Comparison of ENCODE assay signal across 10 cellular contexts in genomic region chr13:110307697-110308376, GRCh38. TPM values are rescaled to one million over a fixed set of nuclear protein-coding genes. Genes with fewer than 3 reads are reported as not detected.
A peak's percentile ranks its signal among the peaks of the same experiment; 100 is the strongest.
DNase-seq lines count a peak whose midpoint lies in the region; ATAC-seq, FAIRE-seq and TF ChIP-seq lines count a peak whose summit lies in the region.
"Had no signal": no experiment of that assay in that cellular context is flagged by ENCODE, and none has a peak within 500 bp of the region (broad histone marks: within the 10 kb centered on the region; RNA-seq: fewer than 3 reads in every experiment).

No MANE protein-coding gene starts in this region.

- no peaks in the 10 kb centered on the region for H3K36me3 ChIP-seq in breast epithelium
- H3K36me3 ChIP-seq in kidney (ENCODE audit: control insufficient read depth in 1 of 2, insufficient read depth in 2 of 2, low read length in 2 of 2) = no peaks in the 10 kb centered on the region

- no peak for TF ChIP-seq CTCF in breast epithelium (IDR thresholded peaks at IDR 0.05)
- TF ChIP-seq CTCF in kidney (IDR thresholded peaks at IDR 0.05; ENCODE audit: borderline replicate concordance, extremely low read depth, insufficient read depth) = no peak

- DNase-seq in LHCN-M2 (ENCODE audit: low read depth) (peak; percentile 29), breast epithelium (ENCODE audit: low spot score in 2 of 2) (peak in 1 of 2 donors; percentile 17), kidney (no peak), 8988T (no peak), epidermal melanocyte (ENCODE audit: insufficient read length, low spot score) (no peak)
- DNase-seq in stimulated activated naive B cell treated with anti-CD40 and anti-IgM and Interleukin-4, amounts not matched to agents 10 μg/mL and 1 μg/mL and 100 μg/mL, for 72 hours = no peak
- no peak for DNase-seq in activated naive CD4-positive, alpha-beta T cell (lab: John Stamatoyannopoulos, UW)
- DNase-seq: stimulated activated CD8-positive, alpha-beta memory T cell treated with anti-CD3 and anti-CD28 coated beads, Interleukin-4, amount 100 ng/mL, for 48 hours had no signal

- no peak for ATAC-seq in stimulated activated naive B cell treated with anti-CD40 and anti-IgM and Interleukin-4, amounts not matched to agents 10 μg/mL and 1 μg/mL and 100 μg/mL, for 72 hours (replicated peaks)
- ATAC-seq in GM21529 (IDR thresholded peaks at IDR 0.05; ENCODE audit: unreplicated experiment) = no peak

- peak overlapping the region; percentile 74 to 99 for H3K9ac ChIP-seq in kidney (ENCODE audit: low read length in 2 of 2)

- TF ChIP-seq POLR2A in breast epithelium (IDR thresholded peaks at IDR 0.05) = no peak

- H3K27me3 Mint-ChIP-seq in stimulated activated naive B cell treated with anti-CD40 and anti-IgM and Interleukin-4, amounts not matched to agents 10 μg/mL and 1 μg/mL and 100 μg/mL, for 72 hours = peaks cover 60 to 82% of the 10 kb centered on the region in 2 donors

- peaks cover 0 to 14% of the 10 kb centered on the region in 2 donors for H3K27me3 ChIP-seq in breast epithelium

- H3K9me3 ChIP-seq in breast epithelium = no peaks in the 10 kb centered on the region
- H3K9me3 ChIP-seq in kidney (ENCODE audit: control insufficient read depth in 1 of 2, low read length in 2 of 2) = no peaks in the 10 kb centered on the region

- H3K27ac ChIP-seq in breast epithelium (peak overlapping the region; percentile 87 to 96), kidney (ENCODE audit: low read depth in 2 of 2, low read length in 2 of 2) (peak overlapping the region; percentile 89 to 94)
- H3K27ac ChIP-seq: epithelial cell of prostate had no signal

- H3K4me3 Mint-ChIP-seq in stimulated activated naive B cell treated with anti-CD40 and anti-IgM and Interleukin-4, amounts not matched to agents 10 μg/mL and 1 μg/mL and 100 μg/mL, for 72 hours = peak overlapping the region; percentile 18 to 31

- H3K4me1 Mint-ChIP-seq in stimulated activated naive B cell treated with anti-CD40 and anti-IgM and Interleukin-4, amounts not matched to agents 10 μg/mL and 1 μg/mL and 100 μg/mL, for 72 hours = peaks cover 7 to 12% of the 10 kb centered on the region in 2 donors

- peaks cover 0 to 3% of the 10 kb centered on the region in 2 donors for H3K4me1 ChIP-seq in breast epithelium
- H3K4me1 ChIP-seq in kidney (ENCODE audit: control insufficient read depth in 1 of 2, insufficient read depth in 1 of 2, low read depth in 1 of 2, low read length in 2 of 2) = peaks cover 38 to 58% of the 10 kb centered on the region in 2 donors

- intact Hi-C loops in breast epithelium (cut with DNase I; ENCODE audit: low total_unique reads) = no loop called here
- intact Hi-C loops in kidney (cut with DNase I) = loop anchor here (10.0 kb wide), 1 partner anchor 107 kb away; no protein-coding TSS in a partner anchor

- H3K9me3 Mint-ChIP-seq in stimulated activated naive B cell treated with anti-CD40 and anti-IgM and Interleukin-4, amounts not matched to agents 10 μg/mL and 1 μg/mL and 100 μg/mL, for 72 hours = no peaks in the 10 kb centered on the region

- H3K4me3 ChIP-seq in breast epithelium (peak overlapping the region; percentile 64 to 96 (median 78)), kidney (ENCODE audit: low read length in 2 of 2) (peak overlapping the region; percentile 93 to 96)

- H3K27ac Mint-ChIP-seq in stimulated activated naive B cell treated with anti-CD40 and anti-IgM and Interleukin-4, amounts not matched to agents 10 μg/mL and 1 μg/mL and 100 μg/mL, for 72 hours = peak overlapping the region; percentile 88

- no peak for FAIRE-seq in kidney (lab: Jason Lieb, UNC)

- H3K36me3 Mint-ChIP-seq in stimulated activated naive B cell treated with anti-CD40 and anti-IgM and Interleukin-4, amounts not matched to agents 10 μg/mL and 1 μg/mL and 100 μg/mL, for 72 hours = peaks cover 0 to 5% of the 10 kb centered on the region in 2 donors

RNA-seq across cellular contexts. Expression of gene COL4A2, which starts 0.8 kb away (rescaled TPM):
- total RNA-seq in LHCN-M2 (2014; rRNA removed) (67.4 and 77.5 TPM in 2 replicates), breast epithelium (100 to 1,000 TPM; 107 to 841 (median 307) TPM), kidney (265 TPM)
- polyA plus RNA-seq in LHCN-M2 (2012) = 63.5 TPM
- 126 TPM for polyA plus RNA-seq in kidney (ENCODE audit: insufficient read depth, low read depth, low replicate concordance)

RNA-seq across cellular contexts. Expression of gene COL4A1, which starts 0.9 kb away (rescaled TPM):
- 63.0 and 68.5 TPM in 2 replicates for total RNA-seq in LHCN-M2 (2014; rRNA removed)
- polyA plus RNA-seq in LHCN-M2 (2012) = 39.7 TPM
- 1,000 to 10,000 TPM in 1 of 3 donors, 100 to 1,000 TPM in 2; 118 to 1,008 (median 370) TPM for total RNA-seq in breast epithelium
- 218 TPM for total RNA-seq in kidney
- 53.0 TPM for polyA plus RNA-seq in kidney (ENCODE audit: insufficient read depth, low read depth, low replicate concordance)
